Comparison of ENCODE assay signal across 3 cellular contexts in genomic region chr6:31531162-31531561, GRCh38.
TF ChIP-seq lines count a peak whose summit lies in the region.

No MANE protein-coding gene starts in this region.

TF ChIP-seq in HCT116, 20 proteins besides CTCF, POLR2A, EP300 and RAD21:
- peak; percentile 19; the same call in 1 of the 2 replicates for TF ChIP-seq POLR2AphosphoS5 (IDR thresholded peaks at IDR 0.05; ENCODE audit: low read depth, low read length)
- TF ChIP-seq EGR1 (IDR thresholded peaks at IDR 0.05; ENCODE audit: low read depth): no peak

TF ChIP-seq in K562, 482 proteins besides CTCF, POLR2A, EP300 and RAD21:
- TF ChIP-seq SREBF2 (CRISPR knock-in tag; IDR thresholded peaks at IDR 0.05): no peak
- TF ChIP-seq HNRNPLL (IDR thresholded peaks at IDR 0.05; ENCODE audit: low read depth, low read length, poor library complexity, severe bottlenecking): no peak
- TF ChIP-seq POLR2AphosphoS2 (IDR thresholded peaks at IDR 0.05; ENCODE audit: low read length): 0 out of 2 replicates have a peak, but pooled peaks have one; percentile 27
- peak; percentile 32; the same call in 1 of the 2 replicates for TF ChIP-seq RBFOX2 (IDR thresholded peaks at IDR 0.05; ENCODE audit: low read depth, low read length)
- peak; percentile 29; the same call in 1 of the 2 replicates for TF ChIP-seq SUPT5H (IDR thresholded peaks at IDR 0.05)
- no peak for TF ChIP-seq NONO (IDR thresholded peaks at IDR 0.05; ENCODE audit: low read depth in 2 of 2, low read length in 1 of 2)
- TF ChIP-seq POLR2AphosphoS5 (IDR thresholded peaks at IDR 0.05; ENCODE audit: control insufficient read depth, insufficient read depth, low read depth, low read length): peak; percentile 22; the same call in 1 of the 2 replicates
TF ChIP-seq in K562: peak in this region for 4.

TF ChIP-seq in WTC11, 78 proteins besides CTCF, POLR2A, EP300 and RAD21:
- TF ChIP-seq ZNF281 (CRISPR knock-in tag; IDR thresholded peaks at IDR 0.05): no peak
- TF ChIP-seq USF2 (CRISPR knock-in tag; IDR thresholded peaks at IDR 0.05): no peak
- no peak for TF ChIP-seq SMAD4 (CRISPR knock-in tag; IDR thresholded peaks at IDR 0.05)
- no peak for TF ChIP-seq ATF3 (CRISPR knock-in tag; conservative IDR thresholded peaks at IDR 0.05)
TF ChIP-seq in WTC11: peak in this region for 0.
